Comparison of ENCODE assay signal across 1 cellular context in the genomic region with DNA sequence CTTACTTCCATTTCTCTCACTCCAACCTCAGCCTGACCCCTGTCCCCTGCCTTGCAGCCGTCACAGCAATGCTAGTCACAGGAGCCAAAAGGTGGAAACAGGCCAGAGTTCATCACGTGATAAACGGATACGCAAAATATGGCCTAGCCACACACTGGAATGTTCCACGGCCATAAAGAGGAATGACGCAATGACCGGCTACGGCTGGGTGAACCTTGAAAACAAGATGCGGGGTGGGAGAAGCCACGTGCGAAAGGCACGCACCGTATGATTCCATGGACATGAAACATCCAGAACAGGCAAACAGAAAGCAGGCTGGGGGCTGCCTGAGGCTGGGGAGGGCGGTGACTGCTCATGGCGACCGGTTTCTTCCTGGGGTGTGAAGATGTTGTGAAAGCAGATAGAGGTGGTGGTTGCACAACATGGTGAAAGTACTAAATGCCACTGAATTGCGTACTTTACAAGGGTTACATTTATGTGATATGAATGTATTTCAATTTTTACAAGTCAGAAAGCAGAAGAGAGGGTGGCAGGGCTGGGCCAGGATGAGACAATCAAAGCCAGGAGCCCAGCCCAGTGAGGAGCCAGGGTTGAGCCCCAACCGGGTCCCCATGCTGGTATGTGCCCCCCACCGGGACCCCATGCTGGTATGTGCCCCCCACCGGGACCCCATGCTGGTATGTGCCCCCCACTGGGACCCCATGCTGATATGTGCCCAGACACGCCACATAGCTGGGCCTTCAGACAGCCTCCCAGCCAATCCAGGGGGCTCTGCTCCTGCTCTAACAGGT.
A peak's percentile ranks its signal among the peaks of the same experiment; 100 is the strongest.
TF ChIP-seq lines count a peak whose summit lies in the region.

No MANE protein-coding gene starts in this region.

TF ChIP-seq in K562, 482 proteins besides CTCF, POLR2A, EP300 and RAD21 (continued from another document):
- TF ChIP-seq, protein P1, sequence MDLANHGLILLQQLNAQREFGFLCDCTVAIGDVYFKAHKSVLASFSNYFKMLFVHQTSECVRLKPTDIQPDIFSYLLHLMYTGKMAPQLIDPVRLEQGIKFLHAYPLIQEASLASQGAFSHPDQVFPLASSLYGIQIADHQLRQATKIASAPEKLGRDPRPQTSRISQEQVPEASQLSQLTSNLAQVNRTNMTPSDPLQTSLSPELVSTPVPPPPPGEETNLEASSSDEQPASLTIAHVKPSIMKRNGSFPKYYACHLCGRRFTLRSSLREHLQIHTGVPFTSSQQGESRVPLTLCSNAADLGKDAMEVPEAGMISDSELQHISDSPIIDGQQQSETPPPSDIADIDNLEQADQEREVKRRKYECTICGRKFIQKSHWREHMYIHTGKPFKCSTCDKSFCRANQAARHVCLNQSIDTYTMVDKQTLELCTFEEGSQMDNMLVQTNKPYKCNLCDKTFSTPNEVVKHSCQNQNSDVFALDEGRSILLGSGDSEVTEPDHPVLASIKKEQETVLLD (IDR thresholded peaks at IDR 0.05) = no peak
- peak; percentile 79 for TF ChIP-seq ATF7 (IDR thresholded peaks at IDR 0.05)
- TF ChIP-seq NR2C1 (IDR thresholded peaks at IDR 0.05) = peak; percentile 44; the same call in 1 of the 2 replicates
- peak; percentile 43; the same call in 1 of the 2 replicates for TF ChIP-seq NR2C1 (tag; IDR thresholded peaks at IDR 0.05)
- TF ChIP-seq, protein P2, sequence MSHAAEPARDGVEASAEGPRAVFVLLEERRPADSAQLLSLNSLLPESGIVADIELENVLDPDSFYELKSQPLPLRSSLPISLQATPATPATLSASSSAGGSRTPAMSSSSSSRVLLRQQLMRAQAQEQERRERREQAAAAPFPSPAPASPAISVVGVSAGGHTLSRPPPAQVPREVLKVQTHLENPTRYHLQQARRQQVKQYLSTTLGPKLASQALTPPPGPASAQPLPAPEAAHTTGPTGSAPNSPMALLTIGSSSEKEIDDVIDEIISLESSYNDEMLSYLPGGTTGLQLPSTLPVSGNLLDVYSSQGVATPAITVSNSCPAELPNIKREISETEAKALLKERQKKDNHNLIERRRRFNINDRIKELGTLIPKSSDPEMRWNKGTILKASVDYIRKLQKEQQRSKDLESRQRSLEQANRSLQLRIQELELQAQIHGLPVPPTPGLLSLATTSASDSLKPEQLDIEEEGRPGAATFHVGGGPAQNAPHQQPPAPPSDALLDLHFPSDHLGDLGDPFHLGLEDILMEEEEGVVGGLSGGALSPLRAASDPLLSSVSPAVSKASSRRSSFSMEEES (CRISPR knock-in tag; IDR thresholded peaks at IDR 0.05) = peak; percentile 90
- no peak for TF ChIP-seq BRF1 (IDR thresholded peaks at IDR 0.05; ENCODE audit: borderline replicate concordance, extremely low read depth, insufficient read length)
- no peak for TF ChIP-seq SMAD1 (IDR thresholded peaks at IDR 0.05; ENCODE audit: low read depth, low read length, partially characterized antibody)
- TF ChIP-seq CREB1 (IDR thresholded peaks at IDR 0.05) = no peak
- 0 out of 2 replicates have a peak, but pooled peaks have one; percentile 12 for TF ChIP-seq CREB1 (CRISPR knock-in tag; IDR thresholded peaks at IDR 0.05)
- TF ChIP-seq, protein P3, sequence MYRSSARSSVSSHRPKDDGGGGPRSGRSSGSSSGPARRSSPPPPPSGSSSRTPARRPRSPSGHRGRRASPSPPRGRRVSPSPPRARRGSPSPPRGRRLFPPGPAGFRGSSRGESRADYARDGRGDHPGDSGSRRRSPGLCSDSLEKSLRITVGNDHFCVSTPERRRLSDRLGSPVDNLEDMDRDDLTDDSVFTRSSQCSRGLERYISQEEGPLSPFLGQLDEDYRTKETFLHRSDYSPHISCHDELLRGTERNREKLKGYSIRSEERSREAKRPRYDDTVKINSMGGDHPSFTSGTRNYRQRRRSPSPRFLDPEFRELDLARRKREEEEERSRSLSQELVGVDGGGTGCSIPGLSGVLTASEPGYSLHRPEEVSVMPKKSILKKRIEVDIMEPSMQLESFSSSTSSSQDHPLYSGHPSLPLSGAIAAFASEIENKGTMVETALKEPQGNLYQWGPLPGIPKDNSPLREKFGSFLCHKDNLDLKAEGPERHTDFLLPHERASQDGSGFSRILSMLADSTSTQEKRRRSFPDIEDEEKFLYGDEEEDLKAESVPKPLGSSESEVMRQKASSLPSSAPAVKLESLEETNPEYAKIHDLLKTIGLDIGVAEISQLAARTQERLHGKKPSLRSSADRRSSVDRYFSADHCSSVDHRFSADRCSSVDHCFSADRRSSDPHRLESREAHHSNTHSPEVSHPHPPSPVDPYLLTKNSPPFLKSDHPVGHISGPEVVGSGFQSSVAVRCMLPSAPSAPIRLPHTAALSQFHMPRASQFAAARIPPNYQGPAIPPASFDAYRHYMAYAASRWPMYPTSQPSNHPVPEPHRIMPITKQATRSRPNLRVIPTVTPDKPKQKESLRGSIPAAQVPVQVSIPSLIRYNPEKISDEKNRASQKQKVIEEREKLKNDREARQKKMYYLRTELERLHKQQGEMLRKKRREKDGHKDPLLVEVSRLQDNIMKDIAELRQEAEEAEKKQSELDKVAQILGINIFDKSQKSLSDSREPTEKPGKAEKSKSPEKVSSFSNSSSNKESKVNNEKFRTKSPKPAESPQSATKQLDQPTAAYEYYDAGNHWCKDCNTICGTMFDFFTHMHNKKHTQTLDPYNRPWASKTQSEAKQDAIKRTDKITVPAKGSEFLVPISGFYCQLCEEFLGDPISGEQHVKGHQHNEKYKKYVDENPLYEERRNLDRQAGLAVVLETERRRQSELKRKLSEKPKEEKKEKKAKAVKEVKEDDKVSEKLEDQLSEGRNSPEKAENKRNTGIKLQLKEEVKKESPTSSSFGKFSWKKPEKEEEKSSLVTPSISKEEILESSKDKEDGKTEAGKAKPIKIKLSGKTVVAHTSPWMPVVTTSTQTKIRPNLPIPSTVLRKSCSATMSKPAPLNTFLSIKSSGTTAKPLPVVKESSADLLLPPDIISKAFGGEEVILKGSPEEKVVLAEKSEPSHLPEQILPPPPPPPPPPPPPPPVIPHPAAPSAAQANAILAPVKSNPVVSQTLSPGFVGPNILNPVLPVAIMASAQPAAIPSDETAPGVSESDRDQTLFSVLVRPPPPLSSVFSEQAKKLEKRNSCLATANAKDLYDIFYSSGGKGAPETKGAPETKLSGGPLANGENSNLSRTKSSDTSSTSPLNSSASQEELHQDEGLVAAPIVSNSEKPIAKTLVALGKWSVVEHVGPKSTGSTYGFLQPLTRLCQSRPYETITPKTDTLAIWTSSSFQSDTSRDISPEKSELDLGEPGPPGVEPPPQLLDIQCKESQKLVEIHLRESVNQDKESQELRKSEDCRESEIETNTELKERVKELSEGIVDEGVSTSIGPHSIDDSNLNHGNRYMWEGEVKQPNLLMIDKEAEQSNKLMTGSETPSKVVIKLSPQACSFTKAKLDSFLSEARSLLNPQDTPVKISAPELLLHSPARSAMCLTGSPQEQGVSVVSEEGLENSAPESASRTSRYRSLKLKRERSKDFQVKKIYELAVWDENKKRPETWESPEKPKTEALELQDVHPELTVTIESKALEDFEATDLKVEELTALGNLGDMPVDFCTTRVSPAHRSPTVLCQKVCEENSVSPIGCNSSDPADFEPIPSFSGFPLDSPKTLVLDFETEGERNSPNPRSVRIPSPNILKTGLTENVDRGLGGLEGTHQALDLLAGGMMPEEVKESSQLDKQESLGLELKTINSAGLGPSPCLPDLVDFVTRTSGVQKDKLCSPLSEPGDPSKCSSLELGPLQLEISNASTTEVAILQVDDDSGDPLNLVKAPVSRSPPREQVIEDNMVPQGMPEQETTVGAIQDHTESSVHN (IDR thresholded peaks at IDR 0.05; ENCODE audit: borderline replicate concordance in 1 of 2, low read depth in 1 of 2) = peak in 1 of 2 experiments; percentile 67; a peak in 1 of 4 replicates
- 0 out of 2 replicates have a peak, but pooled peaks have one; percentile 29 for TF ChIP-seq OTX1 (CRISPR knock-in tag; IDR thresholded peaks at IDR 0.05)
- TF ChIP-seq TOE1 (IDR thresholded peaks at IDR 0.05; ENCODE audit: borderline replicate concordance) = peak; percentile 88
- TF ChIP-seq TOE1 (CRISPR knock-in tag; IDR thresholded peaks at IDR 0.05; ENCODE audit: borderline replicate concordance, low read depth) = no peak
- no peak for TF ChIP-seq MXI1 (IDR thresholded peaks at IDR 0.05; ENCODE audit: low read depth, low read length)
- no peak for TF ChIP-seq PHB (CRISPR knock-in tag; IDR thresholded peaks at IDR 0.05)
- no peak for TF ChIP-seq IFI16 (CRISPR knock-in tag; IDR thresholded peaks at IDR 0.05)
- no peak for TF ChIP-seq ETV1 (tag; conservative IDR thresholded peaks at IDR 0.05; ENCODE audit: low read depth)
